1 cellular context compared by ENCODE assay signal in genomic region chr2:224404766-224405165, GRCh38.
TF ChIP-seq lines count a peak whose summit lies in the region.

No MANE protein-coding gene starts in this region.

TF ChIP-seq in K562, 482 proteins besides CTCF, POLR2A, EP300 and RAD21:
- TF ChIP-seq, protein P1, sequence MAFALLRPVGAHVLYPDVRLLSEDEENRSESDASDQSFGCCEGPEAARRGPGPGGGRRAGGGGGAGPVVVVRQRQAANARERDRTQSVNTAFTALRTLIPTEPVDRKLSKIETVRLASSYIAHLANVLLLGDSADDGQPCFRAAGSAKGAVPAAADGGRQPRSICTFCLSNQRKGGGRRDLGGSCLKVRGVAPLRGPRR (CRISPR knock-in tag; IDR thresholded peaks at IDR 0.05) = no peak
- TF ChIP-seq CEBPG (CRISPR knock-in tag; IDR thresholded peaks at IDR 0.05) (no peak), CEBPG (tag; conservative IDR thresholded peaks at IDR 0.05 in 1 of 2, IDR thresholded peaks at IDR 0.05 in 1 of 2) (no peak), ZNF76 (CRISPR knock-in tag; IDR thresholded peaks at IDR 0.05; ENCODE audit: borderline replicate concordance) (no peak), SMAD4 (CRISPR knock-in tag; conservative IDR thresholded peaks at IDR 0.05) (no peak), DIDO1 (tag; IDR thresholded peaks at IDR 0.05; ENCODE audit: low read depth) (no peak), PRMT5 (CRISPR knock-in tag; IDR thresholded peaks at IDR 0.05) (no peak), ZNF140 (CRISPR knock-in tag; IDR thresholded peaks at IDR 0.05) (no peak), ZBTB26 (CRISPR knock-in tag; IDR thresholded peaks at IDR 0.05) (no peak), MCM2 (IDR thresholded peaks at IDR 0.05; ENCODE audit: low read depth) (no peak)
